1 cellular context compared by ENCODE assay signal in the genomic region with DNA sequence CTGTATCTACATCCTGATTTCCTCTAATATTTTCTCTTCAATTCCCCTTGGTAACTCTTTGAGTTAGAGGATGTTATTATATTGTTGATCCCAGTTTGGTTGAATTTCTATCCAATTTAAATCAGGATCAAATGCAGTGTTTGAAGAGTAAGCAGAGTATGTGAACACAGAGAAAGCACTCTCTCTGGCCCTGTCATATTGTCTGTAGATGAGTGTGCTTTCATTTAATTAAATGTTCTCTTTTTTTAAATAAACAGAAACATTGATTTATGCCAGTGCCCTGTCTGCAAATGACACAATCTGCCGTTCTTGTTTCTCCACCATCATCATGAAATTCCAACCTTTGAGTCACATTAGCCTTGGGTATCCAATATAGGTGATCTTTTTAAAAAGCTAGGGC.
TF ChIP-seq lines count a peak whose summit lies in the region.

No MANE protein-coding gene starts in this region.

TF ChIP-seq in HepG2, 621 proteins besides CTCF, POLR2A, EP300 and RAD21 (continued from another document):
- TF ChIP-seq, protein P1, sequence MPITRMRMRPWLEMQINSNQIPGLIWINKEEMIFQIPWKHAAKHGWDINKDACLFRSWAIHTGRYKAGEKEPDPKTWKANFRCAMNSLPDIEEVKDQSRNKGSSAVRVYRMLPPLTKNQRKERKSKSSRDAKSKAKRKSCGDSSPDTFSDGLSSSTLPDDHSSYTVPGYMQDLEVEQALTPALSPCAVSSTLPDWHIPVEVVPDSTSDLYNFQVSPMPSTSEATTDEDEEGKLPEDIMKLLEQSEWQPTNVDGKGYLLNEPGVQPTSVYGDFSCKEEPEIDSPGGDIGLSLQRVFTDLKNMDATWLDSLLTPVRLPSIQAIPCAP (CRISPR knock-in tag; IDR thresholded peaks at IDR 0.05; ENCODE audit: low read depth): no peak
- TF ChIP-seq SIX1 (CRISPR knock-in tag; IDR thresholded peaks at IDR 0.05; ENCODE audit: borderline replicate concordance) (no peak), REST (IDR thresholded peaks at IDR 0.05; ENCODE audit: borderline replicate concordance in 1 of 2, low read depth in 1 of 2, low read length in 2 of 2) (no peak), TGIF2 (CRISPR knock-in tag; IDR thresholded peaks at IDR 0.05) (no peak), ZC3H4 (CRISPR knock-in tag; IDR thresholded peaks at IDR 0.05; ENCODE audit: borderline replicate concordance) (no peak), ZNF646 (CRISPR knock-in tag; IDR thresholded peaks at IDR 0.05) (no peak), NR2F2 (IDR thresholded peaks at IDR 0.05; ENCODE audit: borderline replicate concordance, low read depth) (no peak), REPIN1 (CRISPR knock-in tag; IDR thresholded peaks at IDR 0.05; ENCODE audit: borderline replicate concordance, low read depth) (no peak), MXD4 (CRISPR knock-in tag; IDR thresholded peaks at IDR 0.05) (no peak), ZMYM2 (CRISPR knock-in tag; IDR thresholded peaks at IDR 0.05) (no peak), SNAI1 (CRISPR knock-in tag; IDR thresholded peaks at IDR 0.05; ENCODE audit: borderline replicate concordance) (no peak)
- TF ChIP-seq, protein P2, sequence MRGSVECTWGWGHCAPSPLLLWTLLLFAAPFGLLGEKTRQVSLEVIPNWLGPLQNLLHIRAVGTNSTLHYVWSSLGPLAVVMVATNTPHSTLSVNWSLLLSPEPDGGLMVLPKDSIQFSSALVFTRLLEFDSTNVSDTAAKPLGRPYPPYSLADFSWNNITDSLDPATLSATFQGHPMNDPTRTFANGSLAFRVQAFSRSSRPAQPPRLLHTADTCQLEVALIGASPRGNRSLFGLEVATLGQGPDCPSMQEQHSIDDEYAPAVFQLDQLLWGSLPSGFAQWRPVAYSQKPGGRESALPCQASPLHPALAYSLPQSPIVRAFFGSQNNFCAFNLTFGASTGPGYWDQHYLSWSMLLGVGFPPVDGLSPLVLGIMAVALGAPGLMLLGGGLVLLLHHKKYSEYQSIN (CRISPR knock-in tag; IDR thresholded peaks at IDR 0.05; ENCODE audit: borderline replicate concordance): no peak
